Comparison of ENCODE assay signal across 8 cellular contexts in genomic region chr9:137618105-137619067, GRCh38.
DNase-seq lines count a peak whose midpoint lies in the region; ATAC-seq and TF ChIP-seq lines count a peak whose summit lies in the region.

Gene EHMT1 (plus strand): TSS chr9:137619005. CDS start chr9:137619029, 24 bp downstream.

- in situ Hi-C loops in GM18951 (cut with MboI; ENCODE audit: low sequenced_read_pairs, unreplicated experiment), result no loop called here

- TF ChIP-seq POLR2A in GM18951 (IDR thresholded peaks at IDR 0.05; ENCODE audit: extremely low read depth, insufficient read depth, insufficient read length), result peak; percentile 80

- H3K27ac ChIP-seq in cingulate gyrus (ENCODE audit: low read depth, low read length), result peak within 1 kb of the TSS; percentile 70

- peak; percentile 100 for DNase-seq in AG08396 (ENCODE audit: low spot score)
- peak; percentile 80 for DNase-seq in NCI-H510A treated with DMSO at 0.1 percent for 48 hours (lab: John Stamatoyannopoulos, UW)
- peak; percentile 86 to 88 for DNase-seq in activated CD4-positive, alpha-beta T cell treated with anti-CD3 and anti-CD28 coated beads for 4 hours
- peak; percentile 95 for DNase-seq in left kidney (ENCODE audit: low read depth, low spot score)
- peak; percentile 87 for DNase-seq in stimulated activated CD4-positive, alpha-beta T cell treated with anti-CD3 and anti-CD28 coated beads, Interleukin-1b, Interleukin-23, amount 100 ng/mL, for 48 hours

- peak; percentile 66 for ATAC-seq in HG03159 (IDR thresholded peaks at IDR 0.05; ENCODE audit: unreplicated experiment)

Comparison
In these comparisons a context has a peak if more than half of its experiments do, and no peak if none do; other contexts are left out.
1. Peak in every context shown above with its lines: DNase-seq, ATAC-seq and H3K27ac ChIP-seq.